Comparison of ENCODE assay signal across 1 cellular context in the genomic region with DNA sequence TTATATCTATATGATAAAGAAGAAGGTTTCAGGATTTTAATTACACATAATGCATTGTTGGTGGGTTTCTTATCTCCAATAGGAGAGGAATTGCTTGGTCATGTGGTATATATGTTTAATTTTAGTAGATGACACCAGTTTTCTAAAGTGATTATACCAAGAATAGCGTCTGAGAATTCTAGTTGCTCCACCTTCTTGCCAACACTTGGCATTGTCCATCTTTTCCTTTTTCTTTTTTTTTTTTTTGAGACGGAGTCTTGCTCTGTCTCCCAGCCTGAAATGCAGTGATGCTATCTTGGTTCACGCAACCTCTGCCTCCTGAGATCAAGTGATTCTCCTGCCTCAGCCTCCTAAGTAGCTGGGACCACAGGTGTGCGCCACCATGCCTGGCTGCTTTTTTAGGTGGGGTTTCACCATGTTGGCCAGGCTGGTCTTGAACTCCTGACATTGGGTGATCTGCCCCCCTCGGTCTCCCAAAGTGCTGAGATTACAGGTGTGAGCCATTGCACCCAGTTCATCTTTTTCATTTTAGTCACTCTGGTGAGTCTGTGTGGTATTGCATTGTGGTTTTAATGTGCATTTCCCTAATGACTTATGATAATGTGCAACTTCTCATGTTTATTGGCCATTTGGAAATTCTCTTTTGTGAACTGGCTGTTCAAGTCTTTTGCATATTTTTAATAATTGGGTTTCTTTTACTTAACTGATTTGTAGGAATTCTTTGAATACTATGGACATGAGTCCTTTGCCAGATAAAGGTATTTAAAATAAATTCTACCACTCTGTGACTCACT.
TF ChIP-seq lines count a peak whose summit lies in the region.

No MANE protein-coding gene starts in this region.

TF ChIP-seq in IMR-90, 13 proteins besides CTCF, POLR2A, EP300 and RAD21:
- TF ChIP-seq RFX5 (IDR thresholded peaks at IDR 0.05; ENCODE audit: low read depth, low read length) (no peak), CHD1 (IDR thresholded peaks at IDR 0.05; ENCODE audit: low read depth, low read length) (no peak), CEBPB (IDR thresholded peaks at IDR 0.05; ENCODE audit: low read depth, low read length) (peak; percentile 64; the same call in 1 of the 2 replicates), MAZ (IDR thresholded peaks at IDR 0.05; ENCODE audit: borderline replicate concordance, low read depth, low read length) (no peak), RCOR1 (IDR thresholded peaks at IDR 0.05; ENCODE audit: insufficient replicate concordance, low read length) (no peak), BHLHE40 (IDR thresholded peaks at IDR 0.05; ENCODE audit: low read depth, low read length) (no peak)
